In the genomic region with DNA sequence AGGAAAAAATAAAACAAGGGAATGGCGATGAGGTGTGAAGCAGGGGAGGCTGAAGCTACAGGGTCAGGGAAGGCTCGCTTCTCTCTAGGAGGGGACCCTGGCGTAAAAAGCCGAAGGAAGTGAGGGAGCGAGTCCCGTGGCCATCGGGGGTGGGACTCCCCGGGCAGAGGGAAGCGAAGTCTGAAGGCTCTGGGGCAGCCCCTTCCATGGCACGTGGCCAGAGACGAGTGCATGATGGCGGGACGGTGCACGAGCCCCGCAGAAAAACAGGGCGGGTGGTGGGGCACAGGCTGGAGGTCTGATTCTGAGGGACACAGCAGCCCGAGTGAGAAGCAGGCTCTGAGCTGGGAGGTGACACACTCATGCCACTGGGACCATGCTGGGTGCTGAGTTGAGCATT, we compare ENCODE assay signal across 28 cellular contexts. TPM values are rescaled to one million over a fixed set of nuclear protein-coding genes. Genes with fewer than 3 reads are reported as not detected.
DNase-seq lines count a peak whose midpoint lies in the region; ATAC-seq and TF ChIP-seq lines count a peak whose summit lies in the region.
"Had no signal": no experiment of that assay in that cellular context is flagged by ENCODE, and none has a peak within 500 bp of the region (broad histone marks: within the 10 kb centered on the region; RNA-seq: fewer than 3 reads in every experiment).

No MANE protein-coding gene starts in this region.

- no peak overlapping the region for H2AFZ ChIP-seq in smooth muscle cell (ENCODE audit: low read depth)
- H2AFZ ChIP-seq: GM23248, PC-9 had no signal

- H3K4me1 Mint-ChIP-seq in activated naive CD8-positive, alpha-beta T cell treated with anti-CD3 and anti-CD28 coated beads, Interleukin-2, amount 10 ng/mL, durations not matched to agents 7 days and 5 days = peaks cover 4% of the 10 kb centered on the region
- H3K4me1 Mint-ChIP-seq in activated naive CD8-positive, alpha-beta T cell treated with anti-CD3 and anti-CD28 coated beads, Interleukin-2, amount 50 U/mL, for 24 hours = no peaks in the 10 kb centered on the region
- H3K4me1 Mint-ChIP-seq in WTC11 = no peaks in the 10 kb centered on the region
- peaks cover 7% of the 10 kb centered on the region for H3K4me1 Mint-ChIP-seq in stimulated activated memory B cell treated with anti-CD40 and anti-IgM and Interleukin-4, amounts not matched to agents 10 μg/mL and 1 μg/mL and 100 μg/mL, for 72 hours
- peaks cover 3% of the 10 kb centered on the region for H3K4me1 Mint-ChIP-seq in activated T-cell treated with anti-CD3 and anti-CD28 coated beads, Interleukin-2, amount 50 U/mL, for 4 hours (ENCODE audit: low read depth)

- H3K4me1 ChIP-seq in lower lobe of right lung (peaks cover 5% of the 10 kb centered on the region), smooth muscle cell (ENCODE audit: low read depth) (no peaks in the 10 kb centered on the region)
- H3K4me1 ChIP-seq: BE2C, HAP-1, SJCRH30 had no signal

- H3K36me3 ChIP-seq in lower lobe of right lung (peaks cover 6% of the 10 kb centered on the region), smooth muscle cell (ENCODE audit: low read depth) (no peaks in the 10 kb centered on the region)
- H3K36me3 ChIP-seq: SJCRH30 had no signal

- no peak overlapping the region for H3K4me3 ChIP-seq in lower lobe of right lung
- no peak overlapping the region for H3K4me3 ChIP-seq in smooth muscle cell
- H3K4me3 ChIP-seq: GM23248, HAP-1, PC-9, SJCRH30 had no signal

- H3K36me3 Mint-ChIP-seq in activated naive CD8-positive, alpha-beta T cell treated with anti-CD3 and anti-CD28 coated beads, Interleukin-2, amount 10 ng/mL, durations not matched to agents 7 days and 5 days = peaks cover 1% of the 10 kb centered on the region
- H3K36me3 Mint-ChIP-seq in activated naive CD8-positive, alpha-beta T cell treated with anti-CD3 and anti-CD28 coated beads, Interleukin-2, amount 50 U/mL, for 24 hours (ENCODE audit: low read depth) = no peaks in the 10 kb centered on the region
- H3K36me3 Mint-ChIP-seq in WTC11 = peaks cover 4% of the 10 kb centered on the region; the same call in 1 of the 2 replicates
- H3K36me3 Mint-ChIP-seq in stimulated activated memory B cell treated with anti-CD40 and anti-IgM and Interleukin-4, amounts not matched to agents 10 μg/mL and 1 μg/mL and 100 μg/mL, for 72 hours = peaks cover 9% of the 10 kb centered on the region
- H3K36me3 Mint-ChIP-seq in activated T-cell treated with anti-CD3 and anti-CD28 coated beads, Interleukin-2, amount 50 U/mL, for 4 hours (ENCODE audit: insufficient read depth) = no peaks in the 10 kb centered on the region

- no peak for DNase-seq in activated naive CD8-positive, alpha-beta T cell treated with anti-CD3 and anti-CD28 coated beads, Interleukin-2, amount 10 ng/mL, durations not matched to agents 7 days and 5 days
- DNase-seq in activated naive CD8-positive, alpha-beta T cell treated with anti-CD3 and anti-CD28 coated beads, Interleukin-2, amount 50 U/mL, for 24 hours = no peak
- DNase-seq in WTC11 (ENCODE audit: low spot score) (no peak), lower lobe of right lung (peak; percentile 45), smooth muscle cell (lab: John Stamatoyannopoulos, UW; ENCODE audit: unreplicated experiment) (no peak)
- no peak for DNase-seq in activated T-cell treated with anti-CD3 and anti-CD28 coated beads, Interleukin-2, amount 50 U/mL, for 4 hours
- DNase-seq: BE2C; CD4-positive, alpha-beta T cell; DMS53; GM23248; NCI-H1092; NCI-H1436; NCI-H187; NCI-H446; NCI-H524 treated with DMSO at 0.1 percent for 48 hours; NCI-H774; PC-9; SJCRH30 had no signal

- intact Hi-C loops in lower lobe of right lung (cut with DNase I) = no loop called here

- TF ChIP-seq CTCF in WTC11 (IDR thresholded peaks at IDR 0.05) (no peak), lower lobe of right lung (IDR thresholded peaks at IDR 0.05) (no peak), smooth muscle cell (IDR thresholded peaks at IDR 0.05; ENCODE audit: borderline replicate concordance, insufficient read depth, poor library complexity, severe bottlenecking) (no peak)

- no peaks in the 10 kb centered on the region for H3K9me3 Mint-ChIP-seq in activated naive CD8-positive, alpha-beta T cell treated with anti-CD3 and anti-CD28 coated beads, Interleukin-2, amount 10 ng/mL, durations not matched to agents 7 days and 5 days
- no peaks in the 10 kb centered on the region for H3K9me3 Mint-ChIP-seq in activated naive CD8-positive, alpha-beta T cell treated with anti-CD3 and anti-CD28 coated beads, Interleukin-2, amount 50 U/mL, for 24 hours
- no peaks in the 10 kb centered on the region for H3K9me3 Mint-ChIP-seq in WTC11
- H3K9me3 Mint-ChIP-seq in stimulated activated memory B cell treated with anti-CD40 and anti-IgM and Interleukin-4, amounts not matched to agents 10 μg/mL and 1 μg/mL and 100 μg/mL, for 72 hours = no peaks in the 10 kb centered on the region
- no peaks in the 10 kb centered on the region for H3K9me3 Mint-ChIP-seq in activated T-cell treated with anti-CD3 and anti-CD28 coated beads, Interleukin-2, amount 50 U/mL, for 4 hours
- H3K9me3 Mint-ChIP-seq: CD4-positive, alpha-beta T cell had no signal

- H3K4me3 Mint-ChIP-seq in activated naive CD8-positive, alpha-beta T cell treated with anti-CD3 and anti-CD28 coated beads, Interleukin-2, amount 10 ng/mL, durations not matched to agents 7 days and 5 days = no peak overlapping the region
- no peak overlapping the region for H3K4me3 Mint-ChIP-seq in activated naive CD8-positive, alpha-beta T cell treated with anti-CD3 and anti-CD28 coated beads, Interleukin-2, amount 50 U/mL, for 24 hours
- no peak overlapping the region for H3K4me3 Mint-ChIP-seq in WTC11
- no peak overlapping the region for H3K4me3 Mint-ChIP-seq in stimulated activated memory B cell treated with anti-CD40 and anti-IgM and Interleukin-4, amounts not matched to agents 10 μg/mL and 1 μg/mL and 100 μg/mL, for 72 hours
- no peak overlapping the region for H3K4me3 Mint-ChIP-seq in activated T-cell treated with anti-CD3 and anti-CD28 coated beads, Interleukin-2, amount 50 U/mL, for 4 hours
- H3K4me3 Mint-ChIP-seq: CD4-positive, alpha-beta T cell had no signal

- peak overlapping the region; percentile 18 for H3K27ac Mint-ChIP-seq in activated naive CD8-positive, alpha-beta T cell treated with anti-CD3 and anti-CD28 coated beads, Interleukin-2, amount 10 ng/mL, durations not matched to agents 7 days and 5 days
- no peak overlapping the region for H3K27ac Mint-ChIP-seq in activated naive CD8-positive, alpha-beta T cell treated with anti-CD3 and anti-CD28 coated beads, Interleukin-2, amount 50 U/mL, for 24 hours
- H3K27ac Mint-ChIP-seq in WTC11 = peak overlapping the region; percentile 39
- H3K27ac Mint-ChIP-seq in stimulated activated memory B cell treated with anti-CD40 and anti-IgM and Interleukin-4, amounts not matched to agents 10 μg/mL and 1 μg/mL and 100 μg/mL, for 72 hours = peak overlapping the region; percentile 26
- H3K27ac Mint-ChIP-seq: CD4-positive, alpha-beta T cell had no signal

- H3K4me2 ChIP-seq in smooth muscle cell = no peak overlapping the region
- H3K4me2 ChIP-seq: PC-9 had no signal

- H3F3A ChIP-seq in smooth muscle cell (ENCODE audit: low read depth) = no peaks in the 10 kb centered on the region

- POLR2A ChIA-PET in activated naive CD8-positive, alpha-beta T cell treated with anti-CD3 and anti-CD28 coated beads, Interleukin-2, amount 10 ng/mL, durations not matched to agents 7 days and 5 days (lab: Charles Lee) = no interaction called here
- POLR2A ChIA-PET in WTC11 (lab: Charles Lee) = no interaction called here

- H3K27me3 ChIP-seq in lower lobe of right lung (ENCODE audit: low read depth) = no peaks in the 10 kb centered on the region
- no peaks in the 10 kb centered on the region for H3K27me3 ChIP-seq in smooth muscle cell (ENCODE audit: low read depth)
- H3K27me3 ChIP-seq: BE2C, SJCRH30 had no signal

- H4K20me1 ChIP-seq in smooth muscle cell (ENCODE audit: low read depth) = no peaks in the 10 kb centered on the region

- no peaks in the 10 kb centered on the region for H3K79me2 ChIP-seq in smooth muscle cell (ENCODE audit: low read depth)

- H3K9ac ChIP-seq in smooth muscle cell (ENCODE audit: low read depth) = no peak overlapping the region
- H3K9ac ChIP-seq: GM23248 had no signal

- ATAC-seq in activated naive CD8-positive, alpha-beta T cell treated with anti-CD3 and anti-CD28 coated beads, Interleukin-2, amount 10 ng/mL, durations not matched to agents 7 days and 5 days (ENCODE audit: low read depth) = no peak
- no peak for ATAC-seq in activated naive CD8-positive, alpha-beta T cell treated with anti-CD3 and anti-CD28 coated beads, Interleukin-2, amount 50 U/mL, for 24 hours
- ATAC-seq in WTC11 (no peak), lower lobe of right lung (no peak), GM21528 (IDR thresholded peaks at IDR 0.05; ENCODE audit: low FRiP score, unreplicated experiment) (no peak)
- no peak for ATAC-seq in stimulated activated memory B cell treated with anti-CD40 and anti-IgM and Interleukin-4, amounts not matched to agents 10 μg/mL and 1 μg/mL and 100 μg/mL, for 72 hours
- ATAC-seq in activated T-cell treated with anti-CD3 and anti-CD28 coated beads, Interleukin-2, amount 50 U/mL, for 4 hours = no peak
- ATAC-seq: Right ventricle myocardium inferior, SK-N-SH treated with all-trans-retinoic acid at 6 μM for 48 hours had no signal

- WGBS in smooth muscle cell (ENCODE audit: low lambda C conversion rate) = 94% methylated on average over 17 of the region's 17 CpGs

- CTCF ChIA-PET in WTC11 (lab: Charles Lee) = interaction anchor here (1.2 to 1.4 kb wide), 2 partner anchors 21 to 40 kb away, joined by 4 to 6 read pairs; partner anchors contain the start of gene NCBP3

- no peak overlapping the region for H3K27ac ChIP-seq in lower lobe of right lung
- no peak overlapping the region for H3K27ac ChIP-seq in smooth muscle cell (ENCODE audit: low read depth)
- H3K27ac ChIP-seq: 22Rv1, GM23248, HL-60, PC-9, SJCRH30 had no signal

- H3K9me3 ChIP-seq in lower lobe of right lung (no peaks in the 10 kb centered on the region), smooth muscle cell (replicated peaks; ENCODE audit: low read depth) (no peaks in the 10 kb centered on the region)
- H3K9me3 ChIP-seq: BE2C, HAP-1, SJCRH30 had no signal

- H3K27me3 Mint-ChIP-seq in activated naive CD8-positive, alpha-beta T cell treated with anti-CD3 and anti-CD28 coated beads, Interleukin-2, amount 10 ng/mL, durations not matched to agents 7 days and 5 days = no peaks in the 10 kb centered on the region
- H3K27me3 Mint-ChIP-seq in activated naive CD8-positive, alpha-beta T cell treated with anti-CD3 and anti-CD28 coated beads, Interleukin-2, amount 50 U/mL, for 24 hours = no peaks in the 10 kb centered on the region
- H3K27me3 Mint-ChIP-seq in WTC11 (ENCODE audit: low read depth) = no peaks in the 10 kb centered on the region
- no peaks in the 10 kb centered on the region for H3K27me3 Mint-ChIP-seq in stimulated activated memory B cell treated with anti-CD40 and anti-IgM and Interleukin-4, amounts not matched to agents 10 μg/mL and 1 μg/mL and 100 μg/mL, for 72 hours
- no peaks in the 10 kb centered on the region for H3K27me3 Mint-ChIP-seq in activated T-cell treated with anti-CD3 and anti-CD28 coated beads, Interleukin-2, amount 50 U/mL, for 4 hours (ENCODE audit: low read depth)
- H3K27me3 Mint-ChIP-seq: CD4-positive, alpha-beta T cell had no signal

RNA-seq across cellular contexts. Expression of gene NCBP3, which starts 21.1 kb away (rescaled TPM):
- total RNA-seq in activated naive CD8-positive, alpha-beta T cell treated with anti-CD3 and anti-CD28 coated beads, Interleukin-2, amount 10 ng/mL, durations not matched to agents 7 days and 5 days = 10 to 100 TPM; 48.3 to 53.1 TPM
- total RNA-seq in WTC11 (2021) = 48.7 to 51.3 TPM (median 49.6 TPM) in 3 replicates
- total RNA-seq in lower lobe of right lung = 40.3 TPM
- 28.3 and 30.0 TPM in 2 replicates for total RNA-seq in smooth muscle cell
- 30.7 and 32.4 TPM in 2 replicates for polyA plus RNA-seq in smooth muscle cell
- total RNA-seq in activated T-cell treated with anti-CD3 and anti-CD28 coated beads, Interleukin-2, amount 50 U/mL, for 4 hours = 10 to 100 TPM; 33.2 to 39.1 (median 36.4) TPM

RNA-seq across cellular contexts. Expression of gene CAMKK1, which starts 25.7 kb away (rescaled TPM):
- 1 to 10 TPM; 4.5 to 4.7 TPM for total RNA-seq in activated naive CD8-positive, alpha-beta T cell treated with anti-CD3 and anti-CD28 coated beads, Interleukin-2, amount 10 ng/mL, durations not matched to agents 7 days and 5 days
- total RNA-seq in WTC11 (2021) (8.0 to 9.6 TPM (median 8.7 TPM) in 3 replicates), lower lobe of right lung (9.7 TPM), smooth muscle cell (6.3 and 8.8 TPM in 2 replicates)
- 7.7 and 8.1 TPM in 2 replicates for polyA plus RNA-seq in smooth muscle cell
- total RNA-seq in activated T-cell treated with anti-CD3 and anti-CD28 coated beads, Interleukin-2, amount 50 U/mL, for 4 hours = 1 to 10 TPM; 4.2 to 7.5 (median 7.4) TPM

RNA-seq across cellular contexts. Expression of gene P2RX1, which starts 49.2 kb away (rescaled TPM):
- under 1 TPM; 0.82 to 1.00 TPM for total RNA-seq in activated naive CD8-positive, alpha-beta T cell treated with anti-CD3 and anti-CD28 coated beads, Interleukin-2, amount 10 ng/mL, durations not matched to agents 7 days and 5 days
- total RNA-seq in WTC11 (2021) = 0.07 TPM in 1 of 3 replicates, not detected in the others
- 8.7 TPM for total RNA-seq in lower lobe of right lung
- 1.3 and 2.4 TPM in 2 replicates for total RNA-seq in smooth muscle cell
- 0.47 and 3.2 TPM in 2 replicates for polyA plus RNA-seq in smooth muscle cell
- under 1 TPM; 0.13 to 0.52 (median 0.21) TPM for total RNA-seq in activated T-cell treated with anti-CD3 and anti-CD28 coated beads, Interleukin-2, amount 50 U/mL, for 4 hours
- total RNA-seq: Daoy, G401, GM23248, PC-9, RPMI7951 had no signal
- polyA plus RNA-seq: GM23248 had no signal
